In genomic region chr2:3202926-3203325, GRCh38 we compare ENCODE assay signal across 28 cellular contexts.
"Had no signal": no experiment of that assay in that cellular context is flagged by ENCODE, and none has a peak within 500 bp of the region (broad histone marks: within the 10 kb centered on the region; RNA-seq: fewer than 3 reads in every experiment).

No MANE protein-coding gene starts in this region.

- H3K27me3 ChIP-seq: ascending aorta, cardiac muscle cell, dorsolateral prefrontal cortex, gastrocnemius medialis, hepatocyte, right atrium auricular region, spleen, testis, transverse colon had no signal

- H3K79me2 ChIP-seq: hepatocyte had no signal

- H3K27me3 Mint-ChIP-seq: activated CD8-positive, alpha-beta T cell treated with anti-CD3 and anti-CD28 coated beads for 36 hours; activated naive CD8-positive, alpha-beta T cell treated with anti-CD3 and anti-CD28 coated beads, Interleukin-2, amount 10 ng/mL, durations not matched to agents 7 days and 5 days; brain had no signal

- H3K36me3 ChIP-seq: cardiac muscle cell, gastrocnemius medialis, left ventricle myocardium inferior, right atrium auricular region, transverse colon had no signal

- H3K4me3 Mint-ChIP-seq: activated CD8-positive, alpha-beta T cell treated with anti-CD3 and anti-CD28 coated beads for 36 hours; activated naive CD4-positive, alpha-beta T cell treated with anti-CD3 and anti-CD28 coated beads for 36 hours; activated naive CD8-positive, alpha-beta T cell treated with anti-CD3 and anti-CD28 coated beads, Interleukin-2, amount 10 ng/mL, durations not matched to agents 7 days and 5 days; brain had no signal

- DNase-seq: activated CD4-positive, alpha-beta T cell treated with anti-CD3 and anti-CD28 coated beads, Interleukin-2, amount 50 U/mL, for 1 hour; activated CD4-positive, CD25-positive, alpha-beta regulatory T cell treated with anti-CD3 and anti-CD28 coated beads, Interleukin-2, amount 50 U/mL, for 72 hours; activated CD8-positive, alpha-beta T cell treated with anti-CD3 and anti-CD28 coated beads for 36 hours; activated effector memory CD4-positive, alpha-beta T cell treated with Interleukin-2 at 50 U/mL for 16 hours; activated naive CD4-positive, alpha-beta T cell treated with anti-CD3 and anti-CD28 coated beads for 36 hours; activated naive CD8-positive, alpha-beta T cell treated with anti-CD3 and anti-CD28 coated beads, Interleukin-2, amount 10 ng/mL, durations not matched to agents 7 days and 5 days; activated T-cell treated with anti-CD3 and anti-CD28 coated beads, Interleukin-2, amount 50 U/mL, for 48 hours; effector memory CD4-positive, alpha-beta T cell; erythroblast; gastrocnemius medialis; islet precursor cell; left ventricle myocardium inferior; mesendoderm; spleen; stimulated activated naive CD8-positive, alpha-beta T cell treated with anti-CD3 and anti-CD28 coated beads, Interleukin-15, Interleukin-2, amounts not matched to agents 100 U/mL and 50 U/mL, for 24 hours; T-helper 9 cell; testis; transverse colon had no signal

- H3K4me2 ChIP-seq: hepatocyte had no signal

- H3K27ac ChIP-seq: ascending aorta, cardiac muscle cell, coronary artery, dorsolateral prefrontal cortex, gastrocnemius medialis, hepatocyte, left ventricle myocardium inferior, right atrium auricular region, spleen, testis, transverse colon, VCaP had no signal

- H3K4me3 ChIP-seq: ascending aorta, cardiac muscle cell, coronary artery, dorsolateral prefrontal cortex, gastrocnemius medialis, hepatocyte, left ventricle myocardium inferior, lung, right atrium auricular region, spleen, testis, transverse colon had no signal

- H3K9me3 Mint-ChIP-seq: activated CD8-positive, alpha-beta T cell treated with anti-CD3 and anti-CD28 coated beads for 36 hours; activated naive CD4-positive, alpha-beta T cell treated with anti-CD3 and anti-CD28 coated beads for 36 hours; activated naive CD8-positive, alpha-beta T cell treated with anti-CD3 and anti-CD28 coated beads, Interleukin-2, amount 10 ng/mL, durations not matched to agents 7 days and 5 days had no signal

- H3K27ac Mint-ChIP-seq: activated CD8-positive, alpha-beta T cell treated with anti-CD3 and anti-CD28 coated beads for 36 hours; activated naive CD4-positive, alpha-beta T cell treated with anti-CD3 and anti-CD28 coated beads for 36 hours; activated naive CD8-positive, alpha-beta T cell treated with anti-CD3 and anti-CD28 coated beads, Interleukin-2, amount 10 ng/mL, durations not matched to agents 7 days and 5 days had no signal

- H2AFZ ChIP-seq: hepatocyte had no signal

- ATAC-seq: gastrocnemius medialis had no signal

- H3K9me3 ChIP-seq: gastrocnemius medialis, left ventricle myocardium inferior, right atrium auricular region, testis, transverse colon had no signal

- H3K4me1 ChIP-seq: ascending aorta, right atrium auricular region, spleen, testis, transverse colon had no signal

- FAIRE-seq: TTC549 had no signal
